Comparison of ENCODE assay signal across 1 cellular context in the genomic region with DNA sequence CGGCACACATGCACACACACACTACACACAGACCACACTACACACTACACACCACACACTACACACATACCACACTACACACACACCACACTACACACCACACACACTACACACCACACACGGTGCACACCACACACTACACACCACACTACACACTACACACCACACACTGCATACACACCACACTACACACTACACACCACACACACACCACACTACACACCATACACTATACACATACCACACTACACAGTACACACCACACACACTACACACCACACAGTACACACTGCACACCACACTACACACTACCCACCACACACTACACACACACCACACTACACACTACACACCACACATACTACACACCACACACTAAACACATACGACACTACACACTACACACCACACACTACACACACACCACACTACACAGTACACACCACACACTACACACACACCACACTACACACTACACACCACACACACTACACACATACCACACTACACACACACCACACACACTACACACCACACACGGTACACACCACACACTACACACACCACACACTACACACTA.
TF ChIP-seq lines count a peak whose summit lies in the region.

No MANE protein-coding gene starts in this region.

TF ChIP-seq in GM12878, 131 proteins besides CTCF, POLR2A, EP300 and RAD21:
- TF ChIP-seq HDGF (IDR thresholded peaks at IDR 0.05), result 0 out of 2 replicates have a peak, but pooled peaks have one; percentile 25
- TF ChIP-seq NR2C2 (IDR thresholded peaks at IDR 0.05; ENCODE audit: borderline replicate concordance, control insufficient read depth, insufficient read length, low read depth), result peak; percentile 24
TF ChIP-seq in GM12878: peak in this region for 2; not testable (repeated sequence) for 129.
